ENCODE assay signal across 34 cellular contexts in genomic region chr1:97139512-97139911, GRCh38.
DNase-seq lines count a peak whose midpoint lies in the region; ATAC-seq and TF ChIP-seq lines count a peak whose summit lies in the region.
"Had no signal": no experiment of that assay in that cellular context is flagged by ENCODE, and none has a peak within 500 bp of the region (broad histone marks: within the 10 kb centered on the region; RNA-seq: fewer than 3 reads in every experiment).

No MANE protein-coding gene starts in this region.

- H3K27ac ChIP-seq in testis = no peak overlapping the region
- H3K27ac ChIP-seq: adrenal gland, colonic mucosa, heart left ventricle, neutrophil, Peyer's patch had no signal

- no peaks in the 10 kb centered on the region for H3K4me1 ChIP-seq in testis
- H3K4me1 ChIP-seq: colonic mucosa, Peyer's patch had no signal

- intact Hi-C loops in testis (cut with DNase I; ENCODE audit: low total_unique reads) = no loop called here

- no peak for TF ChIP-seq POLR2A in testis (IDR thresholded peaks at IDR 0.05)

- no peaks in the 10 kb centered on the region for H3K9me3 ChIP-seq in testis
- H3K9me3 ChIP-seq: adrenal gland, BLaER1, colonic mucosa, heart left ventricle, neutrophil, Peyer's patch, psoas muscle had no signal

- H3K36me3 ChIP-seq in testis (ENCODE audit: low read depth, missing control alignments) = no peaks in the 10 kb centered on the region
- H3K36me3 ChIP-seq: adrenal gland, BLaER1, colonic mucosa, heart left ventricle, Peyer's patch had no signal

- WGBS in testis, 2 donors = 86 to 92% methylated on average over 2 of the region's 2 CpGs

- ATAC-seq in omental fat pad (ENCODE audit: low FRiP score) (peak; percentile 27), HG03108 (IDR thresholded peaks at IDR 0.05; ENCODE audit: unreplicated experiment) (no peak)
- ATAC-seq: activated CD8-positive, alpha-beta T cell treated with anti-CD3 and anti-CD28 coated beads for 36 hours; GM23338; heart left ventricle; psoas muscle had no signal

- TF ChIP-seq CTCF in omental fat pad (IDR thresholded peaks at IDR 0.05) (no peak), testis (IDR thresholded peaks at IDR 0.05) (no peak)

- H3K27me3 ChIP-seq in testis = no peaks in the 10 kb centered on the region
- H3K27me3 ChIP-seq: adrenal gland, BLaER1, colonic mucosa, heart left ventricle, neutrophil, Peyer's patch had no signal

- DNase-seq in ELR (ENCODE audit: low read depth) (peak; percentile 41), NCI-H226 (peak; percentile 71), dedifferentiated amniotic fluid mesenchymal stem cell (ENCODE audit: extremely low spot score) (peak; percentile 53), omental fat pad (ENCODE audit: low spot score) (no peak), dermis blood vessel endothelial cell (no peak), testis (no peak)
- DNase-seq in activated CD4-positive, alpha-beta T cell treated with anti-CD3 and anti-CD28 coated beads for 4 hours = no peak
- DNase-seq: ACHN; activated CD8-positive, alpha-beta T cell treated with anti-CD3 and anti-CD28 coated beads for 36 hours; activated naive CD4-positive, alpha-beta T cell treated with anti-CD3 and anti-CD28 coated beads, Interleukin-2, amount 10 ng/mL, durations not matched to agents 7 days and 5 days; adrenal gland; colonic mucosa; DMS 273 treated with DMSO at 0.1 percent for 48 hours; erythroblast; heart left ventricle; KBM-7; kidney; midbrain; MM.1S; naive B cell; NCI-H1105 treated with DMSO at 0.1 percent for 48 hours; NCI-H2029; NCI-H345; NCI-H748 treated with DMSO at 0.1 percent for 48 hours; Peyer's patch; psoas muscle; SHP77; stimulated activated CD4-positive, alpha-beta T cell treated with anti-CD3 and anti-CD28 coated beads, Interleukin-15, amount 100 ng/mL, for 24 hours; SW 1271; trophoblast cell had no signal

- no peak overlapping the region for H3K4me3 ChIP-seq in testis
- H3K4me3 ChIP-seq: adrenal gland, BLaER1, colonic mucosa, GM23338, Peyer's patch had no signal

Comparison
In these comparisons a context has a peak if more than half of its experiments do, and no peak if none do; other contexts are left out.
1. DNase-seq: peak in ELR (single experiment), NCI-H226 (single experiment) and dedifferentiated amniotic fluid mesenchymal stem cell (single experiment); none in omental fat pad (single experiment), activated CD4-positive, alpha-beta T cell treated with anti-CD3 and anti-CD28 coated beads for 4 hours (0 of 2), dermis blood vessel endothelial cell (single experiment) and testis (single experiment).